12 cellular contexts compared by ENCODE assay signal in the genomic region with DNA sequence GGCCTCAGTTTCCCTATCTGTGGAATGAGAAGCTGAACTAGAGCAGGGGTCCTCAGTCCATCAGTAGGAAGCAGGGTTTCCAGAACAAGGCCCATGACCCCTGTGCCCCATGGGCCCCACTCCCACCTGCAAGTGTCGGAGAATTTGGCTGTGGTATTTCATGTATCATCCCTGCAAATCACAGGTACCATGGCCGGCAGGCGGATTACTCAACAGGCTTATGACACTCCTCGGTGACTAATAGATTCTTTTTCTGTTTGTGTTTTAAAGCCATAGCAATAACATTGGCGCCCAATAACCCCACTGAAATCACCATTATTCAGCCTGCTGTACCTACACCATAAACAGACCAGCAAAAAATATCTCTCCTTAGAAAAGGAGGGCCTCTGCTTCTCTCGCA. TPM values are rescaled to one million over a fixed set of nuclear protein-coding genes. Genes with fewer than 3 reads are reported as not detected.
A peak's percentile ranks its signal among the peaks of the same experiment; 100 is the strongest.
DNase-seq lines count a peak whose midpoint lies in the region; ATAC-seq, FAIRE-seq and TF ChIP-seq lines count a peak whose summit lies in the region.
"Had no signal": no experiment of that assay in that cellular context is flagged by ENCODE, and none has a peak within 500 bp of the region (broad histone marks: within the 10 kb centered on the region; RNA-seq: fewer than 3 reads in every experiment).

No MANE protein-coding gene starts in this region.

- peak; percentile 89 for FAIRE-seq in keratinocyte (lab: Jason Lieb, UNC)

- H3T11ph ChIP-seq in H9 (ENCODE audit: low read length), result no peak overlapping the region

- H3K4me3 Mint-ChIP-seq in activated T-cell treated with anti-CD3 and anti-CD28 coated beads, Interleukin-2, amount 50 U/mL, for 72 hours, result no peak overlapping the region
- no peak overlapping the region for H3K4me3 Mint-ChIP-seq in activated T-cell treated with anti-CD3 and anti-CD28 coated beads, Interleukin-2, amount 50 U/mL, for 24 hours
- H3K4me3 Mint-ChIP-seq in H9, result no peak overlapping the region
- no peak overlapping the region for H3K4me3 Mint-ChIP-seq in activated CD4-positive, alpha-beta T cell treated with anti-CD3 and anti-CD28 coated beads for 36 hours

- TF ChIP-seq CTCF in keratinocyte (optimal IDR thresholded peaks at IDR 0.05 in 1 of 3, IDR thresholded peaks at IDR 0.05 in 1 of 3, conservative IDR thresholded peaks at IDR 0.05 in 1 of 3; ENCODE audit: extremely low read depth in 1 of 3, insufficient read depth in 2 of 3, low read length in 3 of 3) (no peak), upper lobe of right lung (IDR thresholded peaks at IDR 0.05) (no peak), H9 (conservative IDR thresholded peaks at IDR 0.05) (no peak)

- H3K79me2 ChIP-seq in keratinocyte (ENCODE audit: control insufficient read depth, insufficient read depth, low read length), result no peaks in the 10 kb centered on the region
- H3K79me2 ChIP-seq in H9 (ENCODE audit: insufficient read depth, low read length), result no peaks in the 10 kb centered on the region

- no peak overlapping the region for H3K18ac ChIP-seq in H9 (ENCODE audit: insufficient read length, low read depth, low read length)

- DNase-seq in activated T-cell treated with anti-CD3 and anti-CD28 coated beads, Interleukin-2, amount 50 U/mL, for 72 hours, result no peak
- no peak for DNase-seq in activated T-cell treated with anti-CD3 and anti-CD28 coated beads, Interleukin-2, amount 50 U/mL, for 24 hours
- peak; percentile 65 for DNase-seq in adipocyte (ENCODE audit: low read depth)
- peak; percentile 26 for DNase-seq in keratinocyte (ENCODE audit: low read depth, low spot score)
- no peak for DNase-seq in upper lobe of right lung
- DNase-seq in H9, result no peak
- DNase-seq in activated CD4-positive, alpha-beta T cell treated with anti-CD3 and anti-CD28 coated beads for 36 hours, result no peak
- DNase-seq in GM19238 (ENCODE audit: insufficient read length, low spot score), result no peak
- DNase-seq: activated effector memory CD4-positive, alpha-beta T cell treated with Interleukin-2 at 50 U/mL for 16 hours; NCI-H146; occipital lobe had no signal

- H3K9me3 ChIP-seq in adipocyte (ENCODE audit: control insufficient read depth, low read length) (no peaks in the 10 kb centered on the region), keratinocyte (ENCODE audit: control insufficient read depth, low read depth, low read length) (no peaks in the 10 kb centered on the region), upper lobe of right lung (no peaks in the 10 kb centered on the region), H9 (ENCODE audit: control insufficient read depth, low read depth, low read length) (no peaks in the 10 kb centered on the region)
- H3K9me3 ChIP-seq: BLaER1 had no signal

- no peaks in the 10 kb centered on the region for H3K27me3 ChIP-seq in adipocyte (replicated peaks; ENCODE audit: control insufficient read depth, insufficient read depth, low read length)
- peaks cover 15% of the 10 kb centered on the region for H3K27me3 ChIP-seq in keratinocyte (ENCODE audit: control insufficient read depth, extremely low read depth, insufficient read depth, low read length)
- H3K27me3 ChIP-seq in upper lobe of right lung, result no peaks in the 10 kb centered on the region
- H3K27me3 ChIP-seq in H9 (ENCODE audit: insufficient read depth, low read length), result no peaks in the 10 kb centered on the region
- H3K27me3 ChIP-seq: BLaER1 had no signal

- H3K27me3 Mint-ChIP-seq in activated T-cell treated with anti-CD3 and anti-CD28 coated beads, Interleukin-2, amount 50 U/mL, for 72 hours (ENCODE audit: low read depth), result no peaks in the 10 kb centered on the region
- no peaks in the 10 kb centered on the region for H3K27me3 Mint-ChIP-seq in activated T-cell treated with anti-CD3 and anti-CD28 coated beads, Interleukin-2, amount 50 U/mL, for 24 hours
- H3K27me3 Mint-ChIP-seq in H9 (ENCODE audit: low read depth), result peaks cover 7% of the 10 kb centered on the region
- peaks cover 2% of the 10 kb centered on the region for H3K27me3 Mint-ChIP-seq in activated CD4-positive, alpha-beta T cell treated with anti-CD3 and anti-CD28 coated beads for 36 hours

- H2AFZ ChIP-seq in keratinocyte (ENCODE audit: control insufficient read depth, low read length), result no peak overlapping the region
- no peak overlapping the region for H2AFZ ChIP-seq in H9 (ENCODE audit: low read length)

- H3K4me1 ChIP-seq in adipocyte (ENCODE audit: control insufficient read depth, insufficient read depth, low read length) (peaks cover 60% of the 10 kb centered on the region), keratinocyte (ENCODE audit: control insufficient read depth, extremely low read depth, insufficient read depth, low read length) (peaks cover 16% of the 10 kb centered on the region), upper lobe of right lung (peaks cover 17% of the 10 kb centered on the region), H9 (ENCODE audit: insufficient read depth, low read length) (no peaks in the 10 kb centered on the region)

- intact Hi-C loops in upper lobe of right lung (cut with DNase I), result no loop called here
- intact Hi-C loops in activated CD4-positive, alpha-beta T cell treated with anti-CD3 and anti-CD28 coated beads for 36 hours (cut with DNase I, micrococcal nuclease), result no loop called here

- no peaks in the 10 kb centered on the region for H3K9me1 ChIP-seq in keratinocyte (ENCODE audit: control insufficient read depth, extremely low read depth, insufficient read depth, low read length)

- no peaks in the 10 kb centered on the region for H3K4me1 Mint-ChIP-seq in activated T-cell treated with anti-CD3 and anti-CD28 coated beads, Interleukin-2, amount 50 U/mL, for 72 hours (ENCODE audit: low read depth)
- no peaks in the 10 kb centered on the region for H3K4me1 Mint-ChIP-seq in activated T-cell treated with anti-CD3 and anti-CD28 coated beads, Interleukin-2, amount 50 U/mL, for 24 hours (ENCODE audit: low read depth)
- no peaks in the 10 kb centered on the region for H3K4me1 Mint-ChIP-seq in H9
- H3K4me1 Mint-ChIP-seq in activated CD4-positive, alpha-beta T cell treated with anti-CD3 and anti-CD28 coated beads for 36 hours, result no peaks in the 10 kb centered on the region

- no peak overlapping the region for H3K4ac ChIP-seq in H9 (ENCODE audit: low read depth, low read length)

- peak overlapping the region; percentile 62 for H3K27ac ChIP-seq in keratinocyte (ENCODE audit: control insufficient read depth, insufficient read depth, low read length)
- peak overlapping the region; percentile 58 for H3K27ac ChIP-seq in upper lobe of right lung
- no peak overlapping the region for H3K27ac ChIP-seq in H9 (ENCODE audit: insufficient read length, low read depth, low read length)
- H3K27ac ChIP-seq: BLaER1 had no signal

- no peak overlapping the region for H3K23ac ChIP-seq in H9 (ENCODE audit: insufficient read length, low read depth, low read length)

- no peak overlapping the region for H3K56ac ChIP-seq in H9 (ENCODE audit: insufficient read length, low read depth, low read length)

- POLR2A ChIA-PET in activated CD4-positive, alpha-beta T cell treated with anti-CD3 and anti-CD28 coated beads for 36 hours (lab: Charles Lee), result no interaction called here

- H3K23me2 ChIP-seq in H9 (ENCODE audit: insufficient read length, low read depth, low read length, poor library complexity, severe bottlenecking), result no peaks in the 10 kb centered on the region

- no peak overlapping the region for H2BK5ac ChIP-seq in H9 (ENCODE audit: insufficient read length, low read length)

- no CpG with 5 or more reads among the region's 6 CpGs for WGBS in H9 (ENCODE audit: extremely low coverage, insufficient read length, low lambda C conversion rate)

- H3K4me3 ChIP-seq in adipocyte (ENCODE audit: low read length) (peak overlapping the region; percentile 49), keratinocyte (ENCODE audit: control insufficient read depth in 2 of 3, extremely low read depth in 1 of 3, insufficient read depth in 2 of 3, low read depth in 1 of 3, low read length in 3 of 3) (no peak overlapping the region), upper lobe of right lung (no peak overlapping the region)
- H3K4me3 ChIP-seq: BLaER1 had no signal

- dilution Hi-C loops in keratinocyte (cut with MboI; ENCODE audit: extremely low pct_ligation_motif_present, low sequenced_read_pairs), result no loop called here

- no peaks in the 10 kb centered on the region for H3K9me3 Mint-ChIP-seq in activated T-cell treated with anti-CD3 and anti-CD28 coated beads, Interleukin-2, amount 50 U/mL, for 72 hours
- no peaks in the 10 kb centered on the region for H3K9me3 Mint-ChIP-seq in activated T-cell treated with anti-CD3 and anti-CD28 coated beads, Interleukin-2, amount 50 U/mL, for 24 hours
- no peaks in the 10 kb centered on the region for H3K9me3 Mint-ChIP-seq in H9
- H3K9me3 Mint-ChIP-seq in activated CD4-positive, alpha-beta T cell treated with anti-CD3 and anti-CD28 coated beads for 36 hours (ENCODE audit: low read depth), result no peaks in the 10 kb centered on the region

- H3K14ac ChIP-seq in H9 (ENCODE audit: insufficient read depth, low read length), result no peak overlapping the region

- H4K20me1 ChIP-seq in keratinocyte (ENCODE audit: control insufficient read depth, extremely low read depth, insufficient read depth, low read length) (no peaks in the 10 kb centered on the region), H9 (ENCODE audit: control insufficient read depth, insufficient read depth, insufficient read length) (no peaks in the 10 kb centered on the region)
- H4K20me1 ChIP-seq: BLaER1 had no signal

- H4K8ac ChIP-seq in H9 (replicated peaks; ENCODE audit: insufficient read length, low read depth, low read length), result no peak overlapping the region

- H3K4me2 ChIP-seq in keratinocyte (ENCODE audit: control insufficient read depth, extremely low read depth, insufficient read depth, low read depth, low read length), result peak overlapping the region; percentile 50
- no peak overlapping the region for H3K4me2 ChIP-seq in H9 (ENCODE audit: insufficient read depth, insufficient read length, low read length)
- H3K4me2 ChIP-seq: BLaER1 had no signal

- no peak overlapping the region for H2BK12ac ChIP-seq in H9 (ENCODE audit: insufficient read length, low read depth, low read length)

- no peak overlapping the region for H2BK120ac ChIP-seq in H9 (ENCODE audit: low read depth, low read length, poor library complexity, severe bottlenecking)

- no peak overlapping the region for H3K27ac Mint-ChIP-seq in activated T-cell treated with anti-CD3 and anti-CD28 coated beads, Interleukin-2, amount 50 U/mL, for 72 hours
- H3K27ac Mint-ChIP-seq in activated T-cell treated with anti-CD3 and anti-CD28 coated beads, Interleukin-2, amount 50 U/mL, for 24 hours, result no peak overlapping the region
- H3K27ac Mint-ChIP-seq in H9, result no peak overlapping the region
- no peak overlapping the region for H3K27ac Mint-ChIP-seq in activated CD4-positive, alpha-beta T cell treated with anti-CD3 and anti-CD28 coated beads for 36 hours

- H3K9ac ChIP-seq in adipocyte (ENCODE audit: low read length) (peak overlapping the region; percentile 72), keratinocyte (ENCODE audit: control insufficient read depth, extremely low read depth, insufficient read depth, low read length) (peak overlapping the region; percentile 51), H9 (ENCODE audit: extremely low read depth, insufficient read length, low read length) (no peak overlapping the region)
- H3K9ac ChIP-seq: BLaER1 had no signal

- H3K36me3 ChIP-seq in adipocyte (ENCODE audit: control insufficient read depth, insufficient read depth, low read length, severe bottlenecking) (no peaks in the 10 kb centered on the region), keratinocyte (ENCODE audit: control insufficient read depth in 2 of 2, extremely low read depth in 1 of 2, insufficient read depth in 2 of 2, low read length in 2 of 2) (no peaks in the 10 kb centered on the region), upper lobe of right lung (no peaks in the 10 kb centered on the region)
- H3K36me3 ChIP-seq: BLaER1 had no signal

- CTCF ChIA-PET in activated CD4-positive, alpha-beta T cell treated with anti-CD3 and anti-CD28 coated beads for 36 hours (lab: Charles Lee), result no interaction called here

- H4K91ac ChIP-seq in H9 (ENCODE audit: insufficient read length, low read depth, low read length), result no peak overlapping the region

- H2BK20ac ChIP-seq in H9 (ENCODE audit: low read depth, low read length, poor library complexity, severe bottlenecking), result no peak overlapping the region

- H3K79me1 ChIP-seq in H9 (ENCODE audit: insufficient read depth, low read depth, low read length, poor library complexity, severe bottlenecking), result no peaks in the 10 kb centered on the region

- peak; percentile 43 to 50 for ATAC-seq in activated T-cell treated with anti-CD3 and anti-CD28 coated beads, Interleukin-2, amount 50 U/mL, for 72 hours (replicated peaks in 1 of 2)
- ATAC-seq in upper lobe of right lung, result no peak
- ATAC-seq in activated CD4-positive, alpha-beta T cell treated with anti-CD3 and anti-CD28 coated beads for 36 hours, result no peak

- H4K5ac ChIP-seq in H9 (ENCODE audit: insufficient read length, low read depth, low read length), result no peak overlapping the region

- H3K36me3 Mint-ChIP-seq in activated T-cell treated with anti-CD3 and anti-CD28 coated beads, Interleukin-2, amount 50 U/mL, for 72 hours (ENCODE audit: insufficient read depth in 2 of 2), result no peaks in the 10 kb centered on the region
- no peaks in the 10 kb centered on the region for H3K36me3 Mint-ChIP-seq in activated T-cell treated with anti-CD3 and anti-CD28 coated beads, Interleukin-2, amount 50 U/mL, for 24 hours (ENCODE audit: low read depth)
- H3K36me3 Mint-ChIP-seq in H9 (ENCODE audit: insufficient read depth in 1 of 3, low read depth in 3 of 3), result no peaks in the 10 kb centered on the region
- no peaks in the 10 kb centered on the region for H3K36me3 Mint-ChIP-seq in activated CD4-positive, alpha-beta T cell treated with anti-CD3 and anti-CD28 coated beads for 36 hours (ENCODE audit: low read depth)

- H2BK15ac ChIP-seq in H9 (ENCODE audit: low read depth, low read length), result no peak overlapping the region

- no peak overlapping the region for H2AK5ac ChIP-seq in H9 (ENCODE audit: insufficient read length, low read length)

RNA-seq across cellular contexts. Expression of gene WNT11, which starts 60.0 kb away (rescaled TPM):
- total RNA-seq in activated T-cell treated with anti-CD3 and anti-CD28 coated beads, Interleukin-2, amount 50 U/mL, for 72 hours, result under 1 TPM; 0.12 to 0.16 TPM
- 0.08 TPM in 1 of 3 replicates, not detected in the others for polyA plus RNA-seq in keratinocyte
- polyA plus RNA-seq in keratinocyte (2011; ENCODE audit: low read depth), result not detected
- 0.06 and 0.10 TPM in 2 replicates for polyA plus RNA-seq in keratinocyte (2011; cell fraction: cytosol; rRNA removed)
- 0.09 and 0.27 TPM in 2 replicates for polyA plus RNA-seq in keratinocyte (2011; cell fraction: nucleus; rRNA removed)
- 0.06 and 0.10 TPM in 2 replicates for polyA plus RNA-seq in keratinocyte (2012; ENCODE audit: low replicate concordance)
- polyA minus RNA-seq in keratinocyte, result not detected in 3 replicates
- polyA minus RNA-seq in keratinocyte (2011; cell fraction: cytosol; rRNA and poly(A)+ RNA removed), result not detected
- polyA minus RNA-seq in keratinocyte (2011; cell fraction: nucleus; rRNA and poly(A)+ RNA removed), result not detected in 2 replicates
- total RNA-seq in upper lobe of right lung (8.7 TPM), H9 (2021) (0.18 TPM in 1 of 2 replicates, not detected in the other)
- not detected for total RNA-seq in activated CD4-positive, alpha-beta T cell treated with anti-CD3 and anti-CD28 coated beads for 36 hours

Comparison
In these comparisons a context has a peak if more than half of its experiments do, and no peak if none do; other contexts are left out.
1. ATAC-seq: peak in activated T-cell treated with anti-CD3 and anti-CD28 coated beads, Interleukin-2, amount 50 U/mL, for 72 hours (2 of 2); none in upper lobe of right lung (single experiment) and activated CD4-positive, alpha-beta T cell treated with anti-CD3 and anti-CD28 coated beads for 36 hours (single experiment).
2. DNase-seq: peak in adipocyte (single experiment) and keratinocyte (single experiment); none in activated T-cell treated with anti-CD3 and anti-CD28 coated beads, Interleukin-2, amount 50 U/mL, for 72 hours (0 of 2), activated T-cell treated with anti-CD3 and anti-CD28 coated beads, Interleukin-2, amount 50 U/mL, for 24 hours (single experiment), upper lobe of right lung (single experiment), H9 (single experiment), activated CD4-positive, alpha-beta T cell treated with anti-CD3 and anti-CD28 coated beads for 36 hours (single experiment) and GM19238 (single experiment).